ENCODE assay signal across 8 cellular contexts in the genomic region with DNA sequence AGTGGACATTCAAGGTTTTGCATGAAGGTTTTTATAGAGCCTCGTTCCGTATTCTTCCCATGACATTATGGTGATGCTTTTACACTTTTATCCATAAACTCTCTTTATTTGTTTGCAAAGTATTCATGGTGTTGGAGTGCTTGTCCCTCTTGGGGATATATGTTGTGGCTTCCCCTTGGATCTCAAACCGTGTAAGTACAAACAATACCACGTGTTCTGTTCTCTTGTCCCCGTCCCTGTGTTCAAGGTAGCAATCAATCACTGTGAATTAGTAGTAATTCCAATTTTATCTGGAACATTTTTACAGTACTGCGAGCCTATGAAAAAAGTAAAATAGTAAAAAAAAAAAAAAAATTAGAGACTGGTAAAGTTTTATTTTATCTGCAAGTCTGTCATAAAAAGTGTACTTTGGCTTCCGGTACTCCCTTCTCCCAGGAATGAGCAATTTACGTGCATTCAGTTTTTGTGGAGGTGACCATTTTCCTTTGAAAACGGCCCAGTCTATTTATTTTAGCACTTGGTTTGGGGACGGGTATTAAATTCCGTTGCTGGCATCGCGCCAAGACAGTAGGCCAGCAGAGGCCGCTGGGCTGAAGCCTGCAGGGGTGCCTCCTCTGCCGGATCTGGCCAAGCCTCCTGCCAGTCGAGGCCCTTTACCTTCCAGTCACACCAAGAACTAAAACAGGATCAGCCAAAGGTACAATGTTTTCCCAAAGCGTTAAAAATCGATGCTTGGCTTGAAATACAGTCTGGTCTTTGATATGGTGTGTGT.
A peak's percentile ranks its signal among the peaks of the same experiment; 100 is the strongest.
DNase-seq lines count a peak whose midpoint lies in the region; ATAC-seq and TF ChIP-seq lines count a peak whose summit lies in the region.

No MANE protein-coding gene starts in this region.

- no peaks in the 10 kb centered on the region for H3K36me3 ChIP-seq in ACC112 (ENCODE audit: insufficient read depth, low read length)
- no peaks in the 10 kb centered on the region for H3K36me3 ChIP-seq in effector memory CD4-positive, alpha-beta T cell (ENCODE audit: control insufficient read depth, insufficient read depth, low read length)
- no peaks in the 10 kb centered on the region for H3K36me3 ChIP-seq in liver (ENCODE audit: control insufficient read depth in 4 of 4, insufficient read depth in 3 of 4, low read depth in 1 of 4, low read length in 3 of 4)

- no peak overlapping the region for H3K9ac ChIP-seq in liver (ENCODE audit: low read depth in 1 of 2, low read length in 2 of 2)

- no peaks in the 10 kb centered on the region; the same call in 1 of the 2 replicates for H3K27me3 Mint-ChIP-seq in WTC11 (ENCODE audit: low read depth)

- peak; percentile 60 to 63 for TF ChIP-seq RAD21 in liver (IDR thresholded peaks at IDR 0.05)

- no peak overlapping the region for H3K27ac ChIP-seq in ACC112 (ENCODE audit: low read depth, low read length)
- no peak overlapping the region for H3K27ac ChIP-seq in effector memory CD4-positive, alpha-beta T cell (ENCODE audit: insufficient read depth, low read length, poor library complexity, severe bottlenecking)
- H3K27ac ChIP-seq in liver (ENCODE audit: low read depth in 1 of 2, low read length in 2 of 2): peak overlapping the region in 1 of 2 donors; percentile 31

- H3K27me3 ChIP-seq in ACC112 (ENCODE audit: insufficient read depth, low read length) (no peaks in the 10 kb centered on the region), liver (ENCODE audit: control insufficient read depth in 4 of 4, insufficient read depth in 4 of 4, low read length in 3 of 4) (no peaks in the 10 kb centered on the region)
- no peaks in the 10 kb centered on the region for H3K27me3 ChIP-seq in effector memory CD4-positive, alpha-beta T cell (replicated peaks; ENCODE audit: control insufficient read depth, insufficient read depth, low read length, poor library complexity, severe bottlenecking)

- TF ChIP-seq CTCF in WTC11 (IDR thresholded peaks at IDR 0.05) (no peak), liver (IDR thresholded peaks at IDR 0.05; ENCODE audit: low read depth, low read length, missing input control) (peak; percentile 36)

- 16% methylated on average over 18 of the region's 18 CpGs for WGBS in liver

- H3K4me1 ChIP-seq in ACC112 (ENCODE audit: control insufficient read depth, insufficient read depth, low read length, unreplicated experiment) (peaks cover 11% of the 10 kb centered on the region), liver (ENCODE audit: control insufficient read depth in 4 of 4, insufficient read depth in 4 of 4, low read length in 3 of 4) (peaks cover 0 to 6% (median 4%) of the 10 kb centered on the region in 4 donors)
- peaks cover 3% of the 10 kb centered on the region for H3K4me1 ChIP-seq in effector memory CD4-positive, alpha-beta T cell (ENCODE audit: control insufficient read depth, insufficient read depth, low read length, poor library complexity, severe bottlenecking)

- H3K4me3 Mint-ChIP-seq in WTC11: peak overlapping the region; percentile 68

- no peaks in the 10 kb centered on the region for H3K79me2 ChIP-seq in ACC112 (ENCODE audit: control insufficient read depth, insufficient read depth, low read length, unreplicated experiment)

- H2AFZ ChIP-seq in ACC112 (ENCODE audit: low read length, unreplicated experiment): peak overlapping the region; percentile 98

- CTCF ChIA-PET in WTC11 (lab: Charles Lee): no interaction called here

- POLR2A ChIA-PET in WTC11 (lab: Charles Lee): no interaction called here

- ATAC-seq in GM18511 (IDR thresholded peaks at IDR 0.05; ENCODE audit: unreplicated experiment) (peak; percentile 63), WTC11 (peak; percentile 92), HG03175 (IDR thresholded peaks at IDR 0.05; ENCODE audit: unreplicated experiment) (no peak)

- DNase-seq in NCI-H2107 treated with DMSO at 0.1 percent for 48 hours (lab: John Stamatoyannopoulos, UW; ENCODE audit: unreplicated experiment): peak; percentile 55
- peak; percentile 71 for DNase-seq in WTC11 (ENCODE audit: low spot score)
- no peak for DNase-seq in effector memory CD4-positive, alpha-beta T cell
- peak; percentile 13 for DNase-seq in stimulated activated CD4-positive, alpha-beta T cell treated with anti-CD3 and anti-CD28 coated beads, Interleukin-4, amount 100 ng/mL, for 1 hour

- H3K9me3 ChIP-seq in effector memory CD4-positive, alpha-beta T cell (ENCODE audit: control insufficient read depth, low read length): no peaks in the 10 kb centered on the region
- H3K9me3 ChIP-seq in liver (ENCODE audit: control insufficient read depth in 4 of 4, low read length in 3 of 4): no peaks in the 10 kb centered on the region

- peaks cover 7% of the 10 kb centered on the region for H3K4me1 Mint-ChIP-seq in WTC11

- H3K27ac Mint-ChIP-seq in WTC11: no peak overlapping the region

- peak overlapping the region; percentile 77 for H3K4me3 ChIP-seq in ACC112 (ENCODE audit: low read depth, low read length)
- H3K4me3 ChIP-seq in effector memory CD4-positive, alpha-beta T cell (ENCODE audit: insufficient read depth, low read depth, low read length, poor library complexity, severe bottlenecking): peak overlapping the region; percentile 16
- H3K4me3 ChIP-seq in liver (ENCODE audit: low read depth in 1 of 3, low read length in 3 of 3): peak overlapping the region in 2 of 3 donors; percentile 44 to 47

- no peaks in the 10 kb centered on the region for H3K36me3 Mint-ChIP-seq in WTC11

- no peaks in the 10 kb centered on the region for H3K9me3 Mint-ChIP-seq in WTC11

TF ChIP-seq in WTC11, 78 proteins besides CTCF, POLR2A, EP300 and RAD21:
- TF ChIP-seq, protein P1, sequence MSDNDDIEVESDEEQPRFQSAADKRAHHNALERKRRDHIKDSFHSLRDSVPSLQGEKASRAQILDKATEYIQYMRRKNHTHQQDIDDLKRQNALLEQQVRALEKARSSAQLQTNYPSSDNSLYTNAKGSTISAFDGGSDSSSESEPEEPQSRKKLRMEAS (CRISPR knock-in tag; IDR thresholded peaks at IDR 0.05): peak; percentile 74
- TF ChIP-seq, protein P2, sequence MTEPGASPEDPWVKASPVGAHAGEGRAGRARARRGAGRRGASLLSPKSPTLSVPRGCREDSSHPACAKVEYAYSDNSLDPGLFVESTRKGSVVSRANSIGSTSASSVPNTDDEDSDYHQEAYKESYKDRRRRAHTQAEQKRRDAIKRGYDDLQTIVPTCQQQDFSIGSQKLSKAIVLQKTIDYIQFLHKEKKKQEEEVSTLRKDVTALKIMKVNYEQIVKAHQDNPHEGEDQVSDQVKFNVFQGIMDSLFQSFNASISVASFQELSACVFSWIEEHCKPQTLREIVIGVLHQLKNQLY (CRISPR knock-in tag; IDR thresholded peaks at IDR 0.05): no peak

TF ChIP-seq in liver, 16 proteins besides CTCF, POLR2A, EP300 and RAD21:
- TF ChIP-seq YY1 (IDR thresholded peaks at IDR 0.05) (no peak), RXRA (IDR thresholded peaks at IDR 0.05) (peak; percentile 36 to 38), HNF4G (IDR thresholded peaks at IDR 0.05) (no peak), SP1 (IDR thresholded peaks at IDR 0.05) (peak; percentile 56), HNF4A (conservative IDR thresholded peaks at IDR 0.05) (peak; percentile 27 to 39)

Comparison
In these comparisons a context has a peak if more than half of its experiments do, and no peak if none do; other contexts are left out.
1. H3K4me3 ChIP-seq: peak in every context shown above with its lines; median percentile 77 in ACC112; 46 in liver; 16 in effector memory CD4-positive, alpha-beta T cell.
2. DNase-seq: peak in NCI-H2107 treated with DMSO at 0.1 percent for 48 hours (single experiment), WTC11 (single experiment) and stimulated activated CD4-positive, alpha-beta T cell treated with anti-CD3 and anti-CD28 coated beads, Interleukin-4, amount 100 ng/mL, for 1 hour (single experiment); none in effector memory CD4-positive, alpha-beta T cell (0 of 3).